ENCODE assay signal across 8 cellular contexts in genomic region chr5:1174122-1174936, GRCh38. TPM values are rescaled to one million over a fixed set of nuclear protein-coding genes. Genes with fewer than 3 reads are reported as not detected.
A peak's percentile ranks its signal among the peaks of the same experiment; 100 is the strongest.
DNase-seq lines count a peak whose midpoint lies in the region; ATAC-seq and TF ChIP-seq lines count a peak whose summit lies in the region.

No MANE protein-coding gene starts in this region.

- H3K27me3 ChIP-seq in Karpas-422 (ENCODE audit: low read length): no peaks in the 10 kb centered on the region

- H3K9me3 Mint-ChIP-seq in MCF 10A (ENCODE audit: unreplicated experiment): no peaks in the 10 kb centered on the region

- H3K27ac ChIP-seq in Karpas-422 (ENCODE audit: low read length): no peak overlapping the region

- DNase-seq in DMS 273 treated with DMSO at 0.1 percent for 48 hours (lab: John Stamatoyannopoulos, UW) (peak; percentile 27), Karpas-422 (peak; percentile 48), SKM-1 treated with dmso at 0.1 percent for 144 hours (lab: John Stamatoyannopoulos, UW; ENCODE audit: unreplicated experiment) (peak; percentile 8), MCF 10A (ENCODE audit: unreplicated experiment) (peak; percentile 82), islet precursor cell (peak; percentile 83), GF-D8 (lab: John Stamatoyannopoulos, UW) (no peak)
- DNase-seq in stimulated activated CD4-positive, alpha-beta T cell treated with anti-CD3 and anti-CD28 coated beads, Interleukin-2, amount 100 ng/mL, for 48 hours: peak; percentile 51 to 66

- peaks cover 12% of the 10 kb centered on the region for H3K27me3 Mint-ChIP-seq in MCF 10A (ENCODE audit: insufficient read depth, unreplicated experiment)

- H3K9me2 ChIP-seq in Karpas-422 (replicated peaks; ENCODE audit: insufficient read depth, low read length): no peaks in the 10 kb centered on the region

- TF ChIP-seq CTCF in MCF 10A (IDR thresholded peaks at IDR 0.05; ENCODE audit: unreplicated experiment): peak; percentile 73

- POLR2A ChIA-PET in MCF 10A (lab: Yijun Ruan, JAX): interaction anchor here (0.7 kb wide), 1 partner anchor 264 kb away, joined by 3 read pairs; no protein-coding TSS in a partner anchor

- H3K9ac ChIP-seq in Karpas-422 (ENCODE audit: low read length): no peak overlapping the region

- H4K20me1 ChIP-seq in Karpas-422 (ENCODE audit: insufficient read depth, low read depth, low read length): no peaks in the 10 kb centered on the region

- no peak overlapping the region for H3K4me3 Mint-ChIP-seq in MCF 10A (ENCODE audit: unreplicated experiment)

- H3K4me2 ChIP-seq in Karpas-422 (ENCODE audit: low read depth, low read length, poor library complexity, severe bottlenecking): no peak overlapping the region

- H2AFZ ChIP-seq in Karpas-422 (ENCODE audit: low read length): no peak overlapping the region

- no peaks in the 10 kb centered on the region for H3K36me3 Mint-ChIP-seq in MCF 10A (ENCODE audit: insufficient read depth, unreplicated experiment)

- H3K4me1 Mint-ChIP-seq in MCF 10A (ENCODE audit: insufficient read depth, unreplicated experiment): no peaks in the 10 kb centered on the region

- no TSS peak for BruUV-seq in MCF 10A (replicated peaks; lab: Mats Ljungman, UMichigan)

- no peak for ATAC-seq in HG03097 (IDR thresholded peaks at IDR 0.05; ENCODE audit: low FRiP score, unreplicated experiment)

- H3K36me3 ChIP-seq in Karpas-422 (ENCODE audit: insufficient read depth, low read length): no peaks in the 10 kb centered on the region

- no peaks in the 10 kb centered on the region for H3K9me3 ChIP-seq in Karpas-422 (ENCODE audit: low read length)

- no peaks in the 10 kb centered on the region for H3K4me1 ChIP-seq in Karpas-422 (ENCODE audit: low read length)

- no peaks in the 10 kb centered on the region for H3K79me2 ChIP-seq in Karpas-422 (ENCODE audit: low read length)

- H3K4me3 ChIP-seq in Karpas-422 (ENCODE audit: low read length): no peak overlapping the region

- CTCF ChIA-PET in MCF 10A (lab: Yijun Ruan, JAX): interaction anchor here (0.6 to 3.8 kb wide), 28 partner anchors 9 to 1513 kb away, joined by 3 to 34 read pairs (median 3); no protein-coding TSS in a partner anchor

- H3K27ac Mint-ChIP-seq in MCF 10A (ENCODE audit: low read depth, unreplicated experiment): no peak overlapping the region

- intact Hi-C loops in MCF 10A (cut with micrococcal nuclease): no loop called here

RNA-seq across cellular contexts. Expression of gene SLC6A19, which starts 27.1 kb away (rescaled TPM):
- total RNA-seq in Karpas-422 (2014; rRNA removed; shearing (Covaris generic); ENCODE audit: low replicate concordance): not detected in 2 replicates
- total RNA-seq in MCF 10A (2022): not detected in 2 replicates

RNA-seq across cellular contexts. Expression of gene SLC6A18, which starts 50.9 kb away (rescaled TPM):
- total RNA-seq in Karpas-422 (2014; rRNA removed; shearing (Covaris generic); ENCODE audit: low replicate concordance): not detected in 2 replicates
- not detected in 2 replicates for total RNA-seq in MCF 10A (2022)
